ENCODE assay signal across 24 cellular contexts in the genomic region with DNA sequence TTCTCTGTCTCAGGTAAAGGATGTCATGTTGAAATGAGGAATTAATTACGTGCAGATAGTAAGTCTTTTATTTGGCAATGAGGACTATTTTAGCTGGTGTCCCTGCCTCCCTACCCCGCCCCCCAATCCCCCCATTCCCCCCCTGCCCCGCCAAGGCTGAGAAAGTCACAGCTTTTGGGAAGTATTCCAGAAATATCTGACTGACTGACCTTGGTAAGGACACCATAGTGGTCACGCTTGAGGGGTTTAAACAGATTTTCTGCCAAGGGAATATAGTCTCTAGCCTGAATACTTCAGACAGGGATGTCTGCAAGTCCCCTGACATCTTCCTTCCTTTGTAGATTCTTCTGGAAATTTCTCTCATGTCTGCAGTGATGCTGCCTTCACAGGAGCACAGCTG.
"Had no signal": no experiment of that assay in that cellular context is flagged by ENCODE, and none has a peak within 500 bp of the region (broad histone marks: within the 10 kb centered on the region; RNA-seq: fewer than 3 reads in every experiment).

No MANE protein-coding gene starts in this region.

- H3K9me3 ChIP-seq: transverse colon, uterus had no signal

- H3K27ac ChIP-seq: epithelial cell of prostate, transverse colon, uterus had no signal

- DNase-seq: activated CD4-positive, alpha-beta T cell treated with anti-CD3 and anti-CD28 coated beads, Interleukin-2, amount 50 U/mL, for 1 hour; activated CD8-positive, alpha-beta memory T cell treated with anti-CD3 and anti-CD28 coated beads for 24 hours; activated naive CD8-positive, alpha-beta T cell treated with anti-CD3 and anti-CD28 coated beads, Interleukin-2, amount 50 U/mL, for 24 hours; anterior cingulate cortex; central memory CD4-positive, alpha-beta T cell; dorsolateral prefrontal cortex; endodermal cell; foreskin fibroblast; hippocampal formation; islet precursor cell; midbrain; nephron progenitor cell; occipital lobe; stimulated activated CD4-positive, alpha-beta T cell treated with anti-CD3 and anti-CD28 coated beads, Interleukin-2, amount 100 ng/mL, for 24 hours; stimulated activated naive CD8-positive, alpha-beta T cell treated with anti-CD3 and anti-CD28 coated beads, Interleukin-15, Interleukin-2, amounts not matched to agents 100 U/mL and 50 U/mL, for 24 hours; T-helper 1 cell; T-helper 9 cell; transverse colon; uterus had no signal

- H3K4me3 Mint-ChIP-seq: activated naive CD8-positive, alpha-beta T cell treated with anti-CD3 and anti-CD28 coated beads, Interleukin-2, amount 50 U/mL, for 24 hours; activated T-helper 1 cell treated with anti-CD3 and anti-CD28 coated beads, Interleukin-12 subunit alpha, Interleukin-12 subunit beta, Interleukin-2, Interleukin-4 antibody, amounts not matched to agents 30 ng/mL and 10 ng/mL and 1 ng/mL, durations not matched to agents 14 hours and 24 hours and 36 hours; brain; endodermal cell; nephron progenitor cell had no signal

- ATAC-seq: activated CD4-positive, CD25-positive, alpha-beta regulatory T cell treated with anti-CD3 and anti-CD28 coated beads, Interleukin-2, amount 50 U/mL, for 24 hours; activated naive CD8-positive, alpha-beta T cell treated with anti-CD3 and anti-CD28 coated beads, Interleukin-2, amount 50 U/mL, for 24 hours; stimulated activated naive CD8-positive, alpha-beta T cell treated with anti-CD3 and anti-CD28 coated beads, Interleukin-15, Interleukin-2, amounts not matched to agents 100 U/mL and 50 U/mL, for 24 hours had no signal

- H3K27me3 ChIP-seq: dorsolateral prefrontal cortex, transverse colon, uterus had no signal

- H3K36me3 ChIP-seq: transverse colon, uterus had no signal

- H3K4me3 ChIP-seq: dorsolateral prefrontal cortex, lung, transverse colon, uterus had no signal

- H3K9me3 Mint-ChIP-seq: activated naive CD8-positive, alpha-beta T cell treated with anti-CD3 and anti-CD28 coated beads, Interleukin-2, amount 50 U/mL, for 24 hours; activated T-helper 1 cell treated with anti-CD3 and anti-CD28 coated beads, Interleukin-12 subunit alpha, Interleukin-12 subunit beta, Interleukin-2, Interleukin-4 antibody, amounts not matched to agents 30 ng/mL and 10 ng/mL and 1 ng/mL, durations not matched to agents 14 hours and 24 hours and 36 hours; brain; nephron progenitor cell had no signal

- H3K36me3 Mint-ChIP-seq: brain had no signal

- H3K27ac Mint-ChIP-seq: activated naive CD8-positive, alpha-beta T cell treated with anti-CD3 and anti-CD28 coated beads, Interleukin-2, amount 50 U/mL, for 24 hours; activated T-helper 1 cell treated with anti-CD3 and anti-CD28 coated beads, Interleukin-12 subunit alpha, Interleukin-12 subunit beta, Interleukin-2, Interleukin-4 antibody, amounts not matched to agents 30 ng/mL and 10 ng/mL and 1 ng/mL, durations not matched to agents 14 hours and 24 hours and 36 hours; endodermal cell; nephron progenitor cell had no signal

- H3K27me3 Mint-ChIP-seq: activated naive CD8-positive, alpha-beta T cell treated with anti-CD3 and anti-CD28 coated beads, Interleukin-2, amount 50 U/mL, for 24 hours had no signal

- H3K4me1 ChIP-seq: uterus had no signal
